ENCODE assay signal across 8 cellular contexts in genomic region chr12:105109465-105110212, GRCh38. TPM values are rescaled to one million over a fixed set of nuclear protein-coding genes. Genes with fewer than 3 reads are reported as not detected.
DNase-seq lines count a peak whose midpoint lies in the region; ATAC-seq, FAIRE-seq and TF ChIP-seq lines count a peak whose summit lies in the region.

No MANE protein-coding gene starts in this region.

- no peak overlapping the region for H2AFZ ChIP-seq in PC-3 (ENCODE audit: low read length)

- peaks cover 17% of the 10 kb centered on the region for H3K36me3 Mint-ChIP-seq in Caco-2 (ENCODE audit: insufficient read depth, unreplicated experiment)

- H3K27ac Mint-ChIP-seq in Caco-2 (ENCODE audit: unreplicated experiment), result peak overlapping the region; percentile 1

- DNase-seq in Caco-2 (no peak), PC-3 (peak; percentile 21), epithelial cell of prostate (ENCODE audit: low read depth, low spot score) (no peak), sigmoid colon (no peak), urothelium cell line (ENCODE audit: low spot score) (no peak), GM13977 (ENCODE audit: low spot score) (no peak), ureter (ENCODE audit: low spot score) (no peak)

- in situ Hi-C loops in GM13977 (cut with MboI; ENCODE audit: low pct_unique_long_range_greater_than_20kb, low sequenced_read_pairs, unreplicated experiment), result no loop called here

- peaks cover 8% of the 10 kb centered on the region; the same call in 1 of the 2 replicates for H4K20me1 ChIP-seq in PC-3 (ENCODE audit: low read length)

- 22 to 24% methylated on average over 13 of the region's 13 CpGs for WGBS in sigmoid colon, 2 donors

- H3K27me3 ChIP-seq in Caco-2 (replicated peaks; ENCODE audit: control insufficient read depth, insufficient read depth, low read length) (no peaks in the 10 kb centered on the region), PC-3 (ENCODE audit: low read length) (no peaks in the 10 kb centered on the region), sigmoid colon (no peaks in the 10 kb centered on the region)

- no peak for TF ChIP-seq POLR2A in sigmoid colon (IDR thresholded peaks at IDR 0.05)

- no peak overlapping the region for H3K27ac ChIP-seq in PC-3 (ENCODE audit: low read length)
- peak overlapping the region; percentile 87 for H3K27ac ChIP-seq in epithelial cell of prostate
- peak overlapping the region; percentile 30 to 99 (median 67) for H3K27ac ChIP-seq in sigmoid colon

- CTCF ChIA-PET in Caco-2 (lab: Charles Lee), result no interaction called here
- CTCF ChIA-PET in PC-3 (lab: Charles Lee), result no interaction called here

- no TSS peak for BruUV-seq in Caco-2 (replicated peaks; lab: Mats Ljungman, UMichigan)
- BruUV-seq in PC-3 (replicated peaks; lab: Mats Ljungman, UMichigan), result no TSS peak

- H3K4me1 ChIP-seq in Caco-2, result peaks cover 4% of the 10 kb centered on the region; the same call in 1 of the 2 replicates
- H3K4me1 ChIP-seq in PC-3 (ENCODE audit: insufficient read depth, low read length), result peaks cover 24% of the 10 kb centered on the region; the same call in 1 of the 2 replicates
- peaks cover 0 to 49% (median 43%) of the 10 kb centered on the region in 4 donors for H3K4me1 ChIP-seq in sigmoid colon

- POLR2A ChIA-PET in Caco-2 (lab: Charles Lee) (interaction anchor here (0.5 kb wide), 1 partner anchor 25 kb away, joined by 4 read pairs; no protein-coding TSS in a partner anchor), PC-3 (lab: Charles Lee; ENCODE audit: unreplicated experiment) (interaction anchor here (0.5 kb wide), 1 partner anchor 125 kb away, joined by 3 read pairs; no protein-coding TSS in a partner anchor)

- TF ChIP-seq CTCF in Caco-2 (IDR thresholded peaks at IDR 0.05; ENCODE audit: insufficient read depth in 1 of 2, low read depth in 1 of 2, low read length in 1 of 2, severe bottlenecking in 1 of 2, unreplicated experiment in 1 of 2) (no peak), PC-3 (conservative IDR thresholded peaks at IDR 0.05; ENCODE audit: low read depth, low read length) (no peak), sigmoid colon (IDR thresholded peaks at IDR 0.05) (no peak), GM13977 (IDR thresholded peaks at IDR 0.05; ENCODE audit: extremely low read depth, insufficient read depth, missing control alignments) (no peak)

- FAIRE-seq in urothelium cell line (lab: Jason Lieb, UNC), result no peak

- H3K9me3 ChIP-seq in Caco-2, result 0 out of 2 replicates have a peak, but pooled peaks cover 4% of the 10 kb centered on the region
- no peaks in the 10 kb centered on the region for H3K9me3 ChIP-seq in PC-3 (ENCODE audit: low read length)
- H3K9me3 ChIP-seq in sigmoid colon, result no peaks in the 10 kb centered on the region

- no peaks in the 10 kb centered on the region for H3F3A ChIP-seq in PC-3 (ENCODE audit: low read length, unreplicated experiment)

- no peaks in the 10 kb centered on the region for H3K9me2 ChIP-seq in PC-3 (replicated peaks; ENCODE audit: low read length)

- peaks cover 60% of the 10 kb centered on the region for H3K79me2 ChIP-seq in PC-3 (ENCODE audit: low read length)

- no peaks in the 10 kb centered on the region for H3K27me3 Mint-ChIP-seq in Caco-2 (ENCODE audit: insufficient read depth, unreplicated experiment)

- no peaks in the 10 kb centered on the region for H3K9me3 Mint-ChIP-seq in Caco-2 (ENCODE audit: unreplicated experiment)

- peak overlapping the region; percentile 87; the same call in 1 of the 2 replicates for H3K9ac ChIP-seq in PC-3 (ENCODE audit: low read length)

- TF ChIP-seq EP300 in sigmoid colon (IDR thresholded peaks at IDR 0.05), result no peak

- H3K4me3 ChIP-seq in Caco-2 (ENCODE audit: low read depth, low read length) (no peak overlapping the region), PC-3 (ENCODE audit: low read length) (peak overlapping the region; percentile 72), sigmoid colon (peak overlapping the region in 3 of 4 donors; percentile 89 to 97 (median 94))

- peak overlapping the region; percentile 89 for H3K4me2 ChIP-seq in PC-3 (ENCODE audit: low read length)

- intact Hi-C loops in Caco-2 (cut with micrococcal nuclease; ENCODE audit: unreplicated experiment), result loop anchor here (10.0 kb wide), 1 partner anchor 225 kb away; the partner anchor contains the start of gene C12orf75
- intact Hi-C loops in PC-3 (cut with micrococcal nuclease), result loop anchor here (5.0 to 10.0 kb wide), 4 partner anchors 273 to 1145 kb away; partner anchors contain the start of genes TDG and TXNRD1
- intact Hi-C loops in sigmoid colon (cut with DNase I), result no loop called here

- peaks cover 14% of the 10 kb centered on the region for H3K4me1 Mint-ChIP-seq in Caco-2 (ENCODE audit: low read depth, unreplicated experiment)

- H3K36me3 ChIP-seq in Caco-2 (ENCODE audit: control insufficient read depth, insufficient read depth, low read length) (no peaks in the 10 kb centered on the region), PC-3 (ENCODE audit: low read depth, low read length) (peaks cover 17% of the 10 kb centered on the region), sigmoid colon (peaks cover 0 to 26% (median 0%) of the 10 kb centered on the region in 4 donors)

- peak overlapping the region; percentile 95 for H3K4me3 Mint-ChIP-seq in Caco-2 (ENCODE audit: unreplicated experiment)

- ATAC-seq in GM21737 (IDR thresholded peaks at IDR 0.05; ENCODE audit: unreplicated experiment) (peak; percentile 29), PC-3 (no peak)

RNA-seq across cellular contexts. Expression of gene WASHC4, which starts 2.1 kb away (rescaled TPM):
- 41.0 and 43.5 TPM in 2 replicates for total RNA-seq in Caco-2 (2022)
- total RNA-seq in PC-3 (2014; rRNA removed), result 38.2 and 46.9 TPM in 2 replicates
- total RNA-seq in sigmoid colon, result 10 to 100 TPM; 43.3 to 64.3 (median 59.7) TPM
- polyA plus RNA-seq in sigmoid colon, result 10 to 100 TPM in 2 of 3 donors, 1 to 10 TPM in 1; 9.6 to 15.3 (median 10.2) TPM
- 54.4 TPM for total RNA-seq in ureter

RNA-seq across cellular contexts. Expression of gene ALDH1L2, which starts 25.4 kb away (rescaled TPM):
- 20.3 and 26.1 TPM in 2 replicates for total RNA-seq in Caco-2 (2022)
- 0.15 and 0.40 TPM in 2 replicates for total RNA-seq in PC-3 (2014; rRNA removed)
- total RNA-seq in sigmoid colon, result 10 to 100 TPM in 1 of 4 donors, 1 to 10 TPM in 3; 3.1 to 13.0 (median 6.6) TPM
- 1 to 10 TPM in 1 of 3 donors, under 1 TPM in 2; 0.23 to 1.3 (median 0.60) TPM for polyA plus RNA-seq in sigmoid colon
- total RNA-seq in ureter, result 19.1 TPM
